In genomic region chr15:68819451-68820204, GRCh38 we compare ENCODE assay signal across 8 cellular contexts. TPM values are rescaled to one million over a fixed set of nuclear protein-coding genes. Genes with fewer than 3 reads are reported as not detected.
DNase-seq lines count a peak whose midpoint lies in the region; ATAC-seq, FAIRE-seq and TF ChIP-seq lines count a peak whose summit lies in the region.

No MANE protein-coding gene starts in this region.

- H3K4me2 ChIP-seq in H1 (ENCODE audit: insufficient read depth in 1 of 2, low read depth in 2 of 2, low read length in 2 of 2), result peak overlapping the region; percentile 91 to 95

- H4K20me1 ChIP-seq in H1 (replicated peaks in 1 of 2; ENCODE audit: control insufficient read depth in 1 of 2, insufficient read depth in 2 of 2, low read length in 2 of 2), result peaks cover 32 to 36% of the 10 kb centered on the region in 2 experiments

- peak overlapping the region; percentile 87 for H4K91ac ChIP-seq in H1 (replicated peaks; ENCODE audit: insufficient read length, low read length)

- peak overlapping the region; percentile 93 for H3K27ac Mint-ChIP-seq in activated CD8-positive, alpha-beta T cell treated with anti-CD3 and anti-CD28 coated beads, Interleukin-2, amount 10 ng/mL, durations not matched to agents 7 days and 5 days
- peak overlapping the region; percentile 95 for H3K27ac Mint-ChIP-seq in mesothelial cell of epicardium

- peak overlapping the region; percentile 5 for H3K4ac ChIP-seq in H1 (replicated peaks; ENCODE audit: insufficient read length, low read depth, low read length)

- WGBS in H1 (ENCODE audit: extremely low coverage in 1 of 2, insufficient coverage in 1 of 2, insufficient read length in 1 of 2, insufficient replicate concordance in 2 of 2, low coverage in 1 of 2, low lambda C conversion rate in 2 of 2, missing lambda C conversion rate in 1 of 2), 2 experiments, result 2% methylated on average over 38 of the region's 52 CpGs; no CpG with 5 or more reads in 1 of the 2 experiments
- 0 to 1% (median 0%) methylated on average over 37 to 52 of the region's 52 CpGs for WGBS in stomach, 5 donors

- no peak for ATAC-seq in activated CD8-positive, alpha-beta T cell treated with anti-CD3 and anti-CD28 coated beads, Interleukin-2, amount 10 ng/mL, durations not matched to agents 7 days and 5 days
- no peak for ATAC-seq in GM18861 (IDR thresholded peaks at IDR 0.05; ENCODE audit: unreplicated experiment)

- H2AK5ac ChIP-seq in H1 (ENCODE audit: low read depth, low read length), result peak overlapping the region; percentile 76; the same call in 1 of the 2 replicates

- 0 out of 2 replicates have a peak overlapping the region, but pooled peaks have one; percentile 72 for H2BK15ac ChIP-seq in H1 (ENCODE audit: low read length)

- peak overlapping the region; percentile 66; the same call in 1 of the 2 replicates for H4K8ac ChIP-seq in H1 (ENCODE audit: extremely low read depth, insufficient read depth, low read length)

- no peaks in the 10 kb centered on the region for H3K9me3 Mint-ChIP-seq in activated CD8-positive, alpha-beta T cell treated with anti-CD3 and anti-CD28 coated beads, Interleukin-2, amount 10 ng/mL, durations not matched to agents 7 days and 5 days (ENCODE audit: insufficient read depth)
- H3K9me3 Mint-ChIP-seq in mesothelial cell of epicardium, result no peaks in the 10 kb centered on the region

- H4K5ac ChIP-seq in H1 (ENCODE audit: insufficient read length, low read depth, low read length), result peak overlapping the region; percentile 41

- TF ChIP-seq CTCF in H1 (IDR thresholded peaks at IDR 0.05; ENCODE audit: control extremely low read depth in 1 of 3, insufficient read depth in 1 of 3, low read depth in 1 of 3, low read length in 3 of 3) (no peak), mesothelial cell of epicardium (IDR thresholded peaks at IDR 0.05; ENCODE audit: unreplicated experiment) (no peak), stomach (IDR thresholded peaks at IDR 0.05) (no peak)

- H3K36me3 Mint-ChIP-seq in activated CD8-positive, alpha-beta T cell treated with anti-CD3 and anti-CD28 coated beads, Interleukin-2, amount 10 ng/mL, durations not matched to agents 7 days and 5 days (ENCODE audit: low read depth), result peaks cover 33% of the 10 kb centered on the region
- no peaks in the 10 kb centered on the region for H3K36me3 Mint-ChIP-seq in mesothelial cell of epicardium

- H3K4me1 ChIP-seq in H1 (replicated peaks in 1 of 4; ENCODE audit: control insufficient read depth in 3 of 4, insufficient read depth in 4 of 4, low read length in 3 of 4) (peaks cover 10 to 18% (median 14%) of the 10 kb centered on the region in 4 experiments; a peak in 6 of 7 replicates), stomach (peaks cover 19 to 41% (median 34%) of the 10 kb centered on the region in 4 donors)

- H2BK5ac ChIP-seq in H1 (ENCODE audit: low read depth, low read length), result peak overlapping the region; percentile 86

- H3K79me2 ChIP-seq in H1 (ENCODE audit: control insufficient read depth in 1 of 2, insufficient read depth in 2 of 2, low read length in 2 of 2), result peaks cover 26 to 65% of the 10 kb centered on the region in 2 experiments

- no peak overlapping the region for H2AFZ ChIP-seq in H1 (ENCODE audit: low read length)

- POLR2A ChIA-PET in activated CD8-positive, alpha-beta T cell treated with anti-CD3 and anti-CD28 coated beads, Interleukin-2, amount 10 ng/mL, durations not matched to agents 7 days and 5 days (lab: Charles Lee), result interaction anchor here (0.6 to 5.8 kb wide), 5 partner anchors 14 to 631 kb away, joined by 3 to 61 read pairs (median 13); no protein-coding TSS in a partner anchor
- POLR2A ChIA-PET in H1 (lab: Charles Lee; ENCODE audit: partially characterized antibody), result interaction anchor here (0.6 to 6.7 kb wide), 15 partner anchors 9 to 169 kb away, joined by 3 to 54 read pairs (median 4); no protein-coding TSS in a partner anchor

- peaks cover 36% of the 10 kb centered on the region for H3K4me1 Mint-ChIP-seq in activated CD8-positive, alpha-beta T cell treated with anti-CD3 and anti-CD28 coated beads, Interleukin-2, amount 10 ng/mL, durations not matched to agents 7 days and 5 days (ENCODE audit: low read depth)
- H3K4me1 Mint-ChIP-seq in mesothelial cell of epicardium, result peaks cover 39% of the 10 kb centered on the region

- DNase-seq in NCI-H510A treated with DMSO at 0.1 percent for 48 hours (lab: John Stamatoyannopoulos, UW), result peak; percentile 11
- no peak for DNase-seq in NCI-H510A (lab: John Stamatoyannopoulos, UW)
- peak; percentile 39 for DNase-seq in NCI-H1694 treated with DMSO at 0.1 percent for 48 hours (lab: John Stamatoyannopoulos, UW)
- DNase-seq in activated CD8-positive, alpha-beta T cell treated with anti-CD3 and anti-CD28 coated beads, Interleukin-2, amount 10 ng/mL, durations not matched to agents 7 days and 5 days, result peak; percentile 52
- DNase-seq in H1 (ENCODE audit: low read depth in 1 of 2, low spot score in 2 of 2), result no peak
- peak in 1 of 2 experiments; percentile 56 for DNase-seq in mesothelial cell of epicardium (ENCODE audit: low spot score in 2 of 2, unreplicated experiment in 2 of 2)
- peak; percentile 37 for DNase-seq in stomach

- H2BK20ac ChIP-seq in H1 (ENCODE audit: low read length), result no peak overlapping the region

- FAIRE-seq in H1 (lab: Jason Lieb, UNC), result no peak

- peaks cover 7 to 25% (median 17%) of the 10 kb centered on the region in 4 experiments for H3K27me3 ChIP-seq in H1 (replicated peaks in 1 of 4; ENCODE audit: control insufficient read depth in 3 of 4, extremely low read depth in 1 of 4, insufficient read depth in 3 of 4, low read length in 3 of 4)
- no peaks in the 10 kb centered on the region for H3K27me3 ChIP-seq in stomach

- intact Hi-C loops in stomach (cut with DNase I; ENCODE audit: low total_unique reads), result no loop called here

- H3K79me1 ChIP-seq in H1 (ENCODE audit: low read depth, low read length), result peaks cover 5% of the 10 kb centered on the region

- H3K14ac ChIP-seq in H1 (ENCODE audit: insufficient read length), result no peak overlapping the region

- H3K23me2 ChIP-seq in H1 (ENCODE audit: low read depth, low read length), result peaks cover 14% of the 10 kb centered on the region

- CTCF ChIA-PET in activated CD8-positive, alpha-beta T cell treated with anti-CD3 and anti-CD28 coated beads, Interleukin-2, amount 10 ng/mL, durations not matched to agents 7 days and 5 days (lab: Charles Lee), result interaction anchor here (0.9 to 1.3 kb wide), 3 partner anchors 9 to 31 kb away, joined by 3 to 4 read pairs (median 3); no protein-coding TSS in a partner anchor
- CTCF ChIA-PET in H1 (lab: Charles Lee; ENCODE audit: partially characterized antibody), result interaction anchor here (0.7 to 1.2 kb wide), 3 partner anchors 25 to 57 kb away, joined by 3 to 5 read pairs (median 3); no protein-coding TSS in a partner anchor

- no peaks in the 10 kb centered on the region for H3K9me3 ChIP-seq in H1 (ENCODE audit: insufficient read depth in 2 of 2, low read depth in 1 of 2, low read length in 1 of 2)
- H3K9me3 ChIP-seq in stomach, result no peaks in the 10 kb centered on the region

- peak overlapping the region; percentile 71 for H3K56ac ChIP-seq in H1 (replicated peaks; ENCODE audit: insufficient read length, low read depth, low read length)

- TF ChIP-seq EP300 in H1 (IDR thresholded peaks at IDR 0.05; ENCODE audit: borderline replicate concordance in 1 of 2, low read depth in 2 of 2, low read length in 2 of 2) (no peak), stomach (IDR thresholded peaks at IDR 0.05) (no peak)

- no peak overlapping the region for H3K23ac ChIP-seq in H1 (ENCODE audit: insufficient read length)

- TF ChIP-seq RAD21 in H1 (IDR thresholded peaks at IDR 0.05 in 1 of 2, conservative IDR thresholded peaks at IDR 0.05 in 1 of 2; ENCODE audit: low read depth in 2 of 2, low read length in 2 of 2), result no peak

- peak overlapping the region; percentile 71; the same call in 1 of the 2 replicates for H2BK12ac ChIP-seq in H1 (ENCODE audit: low read depth, low read length)

- H3K4me3 Mint-ChIP-seq in activated CD8-positive, alpha-beta T cell treated with anti-CD3 and anti-CD28 coated beads, Interleukin-2, amount 10 ng/mL, durations not matched to agents 7 days and 5 days, result peak overlapping the region; percentile 100
- H3K4me3 Mint-ChIP-seq in mesothelial cell of epicardium, result peak overlapping the region; percentile 86

- peaks cover 3% of the 10 kb centered on the region for H3K27me3 Mint-ChIP-seq in activated CD8-positive, alpha-beta T cell treated with anti-CD3 and anti-CD28 coated beads, Interleukin-2, amount 10 ng/mL, durations not matched to agents 7 days and 5 days (ENCODE audit: low read depth)
- H3K27me3 Mint-ChIP-seq in mesothelial cell of epicardium (ENCODE audit: low read depth), result no peaks in the 10 kb centered on the region

- H3K27ac ChIP-seq in H1 (ENCODE audit: low read depth, low read length) (peak overlapping the region; percentile 94), stomach (peak overlapping the region; percentile 98 to 100 (median 99))

- H3K4me3 ChIP-seq in H1 (ENCODE audit: extremely low read depth in 1 of 4, insufficient read depth in 2 of 4, low read depth in 3 of 4, low read length in 4 of 4) (peak overlapping the region; percentile 72 to 94 (median 92)), stomach (peak overlapping the region; percentile 69 to 97 (median 89))

- no peak overlapping the region for H2BK120ac ChIP-seq in H1 (replicated peaks; ENCODE audit: low read depth, low read length)

- peak overlapping the region; percentile 73 to 95 (median 90) for H3K9ac ChIP-seq in H1 (replicated peaks in 1 of 4; ENCODE audit: extremely low read depth in 1 of 4, low read depth in 3 of 4, low read length in 3 of 4)

- H3K18ac ChIP-seq in H1 (ENCODE audit: extremely low read depth, low read length), result peak overlapping the region; percentile 96

- TF ChIP-seq POLR2A in H1 (IDR thresholded peaks at IDR 0.05; ENCODE audit: control extremely low read depth in 1 of 2, low read depth in 2 of 2, low read length in 2 of 2) (peak; percentile 60 to 68), stomach (IDR thresholded peaks at IDR 0.05) (no peak)

- H3K36me3 ChIP-seq in H1 (ENCODE audit: control insufficient read depth in 2 of 4, insufficient read depth in 4 of 4, low read length in 3 of 4) (no peaks in the 10 kb centered on the region), stomach (no peaks in the 10 kb centered on the region)

RNA-seq across cellular contexts. Expression of gene ANP32A, which starts 1.1 kb away (rescaled TPM):
- total RNA-seq in activated CD8-positive, alpha-beta T cell treated with anti-CD3 and anti-CD28 coated beads, Interleukin-2, amount 10 ng/mL, durations not matched to agents 7 days and 5 days, result 100 to 1,000 TPM; 227 TPM
- 284 and 295 TPM in 2 replicates for total RNA-seq in H1 (2021; fragmentation: NEBNext Ultra II Directional; extraction: Animal tissue kit (Norgen Biotek cat#: 25700))
- polyA plus RNA-seq in H1 (2011; rRNA removed), result 46.8 and 70.8 TPM in 2 replicates
- 114 TPM for polyA plus RNA-seq in H1 (2011; cell fraction: cytosol; rRNA removed)
- polyA plus RNA-seq in H1 (2011; cell fraction: nucleus; rRNA removed), result 28.3 TPM
- polyA plus RNA-seq in H1 (2012, experiment 1 of 2), result 332 to 427 TPM (median 351 TPM) in 4 replicates
- polyA plus RNA-seq in H1 (2012, experiment 2 of 2), result 153 TPM
- 224 TPM for polyA plus RNA-seq in H1 (2013, experiment 1 of 2)
- 234 TPM for polyA plus RNA-seq in H1 (2013, experiment 2 of 2)
- 51.5 and 75.1 TPM in 2 replicates for polyA minus RNA-seq in H1 (2011; rRNA and poly(A)+ RNA removed)
- 79.9 TPM for polyA minus RNA-seq in H1 (2011; cell fraction: cytosol; rRNA and poly(A)+ RNA removed)
- 51.2 TPM for polyA minus RNA-seq in H1 (2011; cell fraction: nucleus; rRNA and poly(A)+ RNA removed)
- 179 to 188 TPM (median 183 TPM) in 3 replicates for total RNA-seq in mesothelial cell of epicardium
- total RNA-seq in stomach, result 100 to 1,000 TPM in 1 of 5 donors, 10 to 100 TPM in 4; 34.4 to 112 (median 65.2) TPM
- polyA plus RNA-seq in stomach, result 10 to 100 TPM; 53.1 to 80.5 (median 72.2) TPM

Comparison
In these comparisons a context has a peak if more than half of its experiments do, and no peak if none do; other contexts are left out.
1. DNase-seq: peak in NCI-H510A treated with DMSO at 0.1 percent for 48 hours (single experiment), NCI-H1694 treated with DMSO at 0.1 percent for 48 hours (single experiment), activated CD8-positive, alpha-beta T cell treated with anti-CD3 and anti-CD28 coated beads, Interleukin-2, amount 10 ng/mL, durations not matched to agents 7 days and 5 days (single experiment) and stomach (single experiment); none in NCI-H510A (single experiment) and H1 (0 of 2).
2. POLR2A ChIP-seq: peak in H1 (2 of 2); none in stomach (0 of 4).